Comparison of ENCODE assay signal across 9 cellular contexts in genomic region chr3:49867871-49868321, GRCh38. TPM values are rescaled to one million over a fixed set of nuclear protein-coding genes. Genes with fewer than 3 reads are reported as not detected.
DNase-seq lines count a peak whose midpoint lies in the region; TF ChIP-seq lines count a peak whose summit lies in the region.
"Had no signal": no experiment of that assay in that cellular context is flagged by ENCODE, and none has a peak within 500 bp of the region (broad histone marks: within the 10 kb centered on the region; RNA-seq: fewer than 3 reads in every experiment).

No MANE protein-coding gene starts in this region.

- H3K27me3 ChIP-seq in breast epithelium (peaks cover 3 to 22% of the 10 kb centered on the region in 2 donors), SK-N-SH (ENCODE audit: insufficient read depth) (peaks cover 41% of the 10 kb centered on the region)

- no peak overlapping the region for H3K9ac ChIP-seq in SK-N-SH

- intact Hi-C loops in MCF 10A (cut with micrococcal nuclease), result no loop called here
- intact Hi-C loops in breast epithelium (cut with DNase I; ENCODE audit: low total_unique reads), result loop anchor here (2.0 to 10.0 kb wide), 2 partner anchors 319 to 1863 kb away; no protein-coding TSS in a partner anchor

- H3K36me3 ChIP-seq in breast epithelium (no peaks in the 10 kb centered on the region), SK-N-SH (replicated peaks in 1 of 2; ENCODE audit: control insufficient read depth in 1 of 2, insufficient read depth in 2 of 2, low read length in 1 of 2) (no peaks in the 10 kb centered on the region)

- H3F3A ChIP-seq in SK-N-SH (replicated peaks; ENCODE audit: insufficient read depth), result no peaks in the 10 kb centered on the region

- H3K4me1 ChIP-seq in breast epithelium (peaks cover 0 to 6% of the 10 kb centered on the region in 2 donors), SK-N-SH (ENCODE audit: control insufficient read depth in 1 of 2, insufficient read depth in 2 of 2, low read depth in 1 of 2, low read length in 1 of 2) (peaks cover 0 to 35% of the 10 kb centered on the region in 2 experiments; a peak in 1 of 4 replicates)

- H3K27ac Mint-ChIP-seq in MCF 10A (ENCODE audit: low read depth, unreplicated experiment), result no peak overlapping the region
- H3K27ac Mint-ChIP-seq: T-helper 1 cell treated with Interleukin-12 subunit alpha and Interleukin-12 subunit beta and Interleukin-4 antibody, amounts not matched to agents 30 μg/mL and 1 μg/mL, for 36 hours had no signal

- H3K79me2 ChIP-seq in SK-N-SH (ENCODE audit: insufficient read depth), result no peaks in the 10 kb centered on the region

- WGBS in SK-N-SH (ENCODE audit: low lambda C conversion rate), result 75% methylated on average over 5 of the region's 7 CpGs

- no peak overlapping the region for H3K4me3 ChIP-seq in breast epithelium
- no peak overlapping the region for H3K4me3 ChIP-seq in SK-N-SH (ENCODE audit: low read depth in 2 of 2, low read length in 1 of 2)

- H3K9me3 Mint-ChIP-seq in MCF 10A (ENCODE audit: unreplicated experiment), result no peaks in the 10 kb centered on the region
- H3K9me3 Mint-ChIP-seq: T-helper 1 cell treated with Interleukin-12 subunit alpha and Interleukin-12 subunit beta and Interleukin-4 antibody, amounts not matched to agents 30 μg/mL and 1 μg/mL, for 36 hours had no signal

- H3K27ac ChIP-seq in breast epithelium (no peak overlapping the region), SK-N-SH (ENCODE audit: low read depth in 2 of 2, low read length in 1 of 2) (no peak overlapping the region), temporal lobe (ENCODE audit: low read depth, low read length) (peak overlapping the region; percentile 38)

- H3K4me1 Mint-ChIP-seq in MCF 10A (ENCODE audit: insufficient read depth, unreplicated experiment), result no peaks in the 10 kb centered on the region

- H3K9me3 ChIP-seq in breast epithelium (no peaks in the 10 kb centered on the region), SK-N-SH (no peaks in the 10 kb centered on the region)

- H3K4me3 Mint-ChIP-seq in MCF 10A (ENCODE audit: unreplicated experiment), result no peak overlapping the region

- H3K36me3 Mint-ChIP-seq in MCF 10A (ENCODE audit: insufficient read depth, unreplicated experiment), result no peaks in the 10 kb centered on the region

- H3K4me2 ChIP-seq in SK-N-SH, result no peak overlapping the region

- H2AFZ ChIP-seq in SK-N-SH (ENCODE audit: low read depth), result no peak overlapping the region

- TF ChIP-seq CTCF in MCF 10A (IDR thresholded peaks at IDR 0.05; ENCODE audit: unreplicated experiment) (no peak), breast epithelium (IDR thresholded peaks at IDR 0.05) (no peak), SK-N-SH (IDR thresholded peaks at IDR 0.05) (no peak)

- TF ChIP-seq RAD21 in SK-N-SH (IDR thresholded peaks at IDR 0.05; ENCODE audit: low read length), result no peak

- no peak for TF ChIP-seq POLR2A in breast epithelium (IDR thresholded peaks at IDR 0.05)

- no peak for TF ChIP-seq EP300 in SK-N-SH (IDR thresholded peaks at IDR 0.05; ENCODE audit: borderline replicate concordance in 1 of 2, low read depth in 1 of 2, low read length in 1 of 2)

- BruUV-seq in MCF 10A (replicated peaks; lab: Mats Ljungman, UMichigan), result no TSS peak

- POLR2A ChIA-PET in MCF 10A (lab: Yijun Ruan, JAX) (interaction anchor here (2.0 kb wide), 1 partner anchor 64 kb away, joined by 4 read pairs; the partner anchor contains the start of gene INKA1), SK-N-SH (lab: Yijun Ruan, JAX) (no interaction called here)

- DNase-seq in MCF 10A (ENCODE audit: unreplicated experiment), result peak; percentile 40
- no peak for DNase-seq in breast epithelium (ENCODE audit: low spot score in 2 of 2)
- no peak for DNase-seq in SK-N-SH
- peak; percentile 37 for DNase-seq in fibroblast of peridontal ligament (ENCODE audit: extremely low read depth)
- no peak for DNase-seq in NCI-H2081 (lab: John Stamatoyannopoulos, UW)
- no peak for DNase-seq in midbrain (lab: John Stamatoyannopoulos, UW)
- DNase-seq in activated CD8-positive, alpha-beta memory T cell treated with anti-CD3 and anti-CD28 coated beads, Interleukin-2, amount 50 U/mL, for 4 hours, result no peak

- no peaks in the 10 kb centered on the region for H4K20me1 ChIP-seq in SK-N-SH (ENCODE audit: insufficient read depth)

- CTCF ChIA-PET in MCF 10A (lab: Yijun Ruan, JAX) (interaction anchor here (0.6 to 2.1 kb wide), 3 partner anchors 21 to 35 kb away, joined by 3 to 5 read pairs (median 4); no protein-coding TSS in a partner anchor), SK-N-SH (lab: Yijun Ruan, JAX) (interaction anchor here (1.4 to 4.7 kb wide), 3 partner anchors 11 to 65 kb away, joined by 3 to 15 read pairs (median 3); partner anchors contain the start of gene INKA1)

- no peaks in the 10 kb centered on the region for H3K9me2 ChIP-seq in SK-N-SH

- H3K27me3 Mint-ChIP-seq in MCF 10A (ENCODE audit: insufficient read depth, unreplicated experiment), result peaks cover 16% of the 10 kb centered on the region

TF ChIP-seq in SK-N-SH, 30 proteins besides CTCF, POLR2A, EP300 and RAD21:
- peak; percentile 97 for TF ChIP-seq REST (IDR thresholded peaks at IDR 0.05; ENCODE audit: low read depth, low read length)
- TF ChIP-seq FOXM1 (IDR thresholded peaks at IDR 0.05; ENCODE audit: low read depth), result no peak
TF ChIP-seq in SK-N-SH: peak in this region for 1.

RNA-seq across cellular contexts. Expression of gene CAMKV, which starts 1.8 kb away (rescaled TPM):
- not detected in 2 replicates for total RNA-seq in MCF 10A (2022)
- total RNA-seq in breast epithelium, result 1 to 10 TPM in 1 of 3 donors, not detected in 2; 1.5 TPM
- polyA plus RNA-seq in SK-N-SH (2012; rRNA removed), result 0.53 and 1.7 TPM in 2 replicates
- polyA plus RNA-seq in SK-N-SH (2012; cell fraction: cytosol; rRNA removed), result 0.51 and 1.9 TPM in 2 replicates
- 4.1 and 6.6 TPM in 2 replicates for polyA plus RNA-seq in SK-N-SH (2012; cell fraction: nucleus; rRNA removed)
- 189 TPM for total RNA-seq in temporal lobe

RNA-seq across cellular contexts. Expression of gene TRAIP, which starts 11.5 kb away (rescaled TPM):
- total RNA-seq in MCF 10A (2022) (7.1 and 9.3 TPM in 2 replicates), breast epithelium (1 to 10 TPM; 1.6 to 2.0 (median 1.9) TPM), temporal lobe (1.7 TPM)
- 8.1 and 12.8 TPM in 2 replicates for polyA plus RNA-seq in SK-N-SH (2012; rRNA removed)
- 4.8 and 7.6 TPM in 2 replicates for polyA plus RNA-seq in SK-N-SH (2012; cell fraction: cytosol; rRNA removed)
- 39.1 and 62.4 TPM in 2 replicates for polyA plus RNA-seq in SK-N-SH (2012; cell fraction: nucleus; rRNA removed)

RNA-seq across cellular contexts. Expression of gene MST1R, which starts 35.8 kb away (rescaled TPM):
- total RNA-seq in MCF 10A (2022), result 66.4 and 103 TPM in 2 replicates
- 10 to 100 TPM in 1 of 3 donors, 1 to 10 TPM in 1, under 1 TPM in 1; 0.16 to 11.9 (median 7.5) TPM for total RNA-seq in breast epithelium
- polyA plus RNA-seq in SK-N-SH (2012; rRNA removed), result 0.23 and 0.36 TPM in 2 replicates
- polyA plus RNA-seq in SK-N-SH (2012; cell fraction: cytosol; rRNA removed), result 0.06 and 0.09 TPM in 2 replicates
- 2.0 and 2.4 TPM in 2 replicates for polyA plus RNA-seq in SK-N-SH (2012; cell fraction: nucleus; rRNA removed)
- total RNA-seq in temporal lobe, result 0.49 TPM

RNA-seq across cellular contexts. Expression of gene UBA7, which starts 54.1 kb away (rescaled TPM):
- 3.8 and 6.6 TPM in 2 replicates for total RNA-seq in MCF 10A (2022)
- total RNA-seq in breast epithelium, result 10 to 100 TPM; 26.4 to 77.4 (median 50.5) TPM
- polyA plus RNA-seq in SK-N-SH (2012; rRNA removed), result 22.6 and 25.8 TPM in 2 replicates
- polyA plus RNA-seq in SK-N-SH (2012; cell fraction: cytosol; rRNA removed), result 2.0 and 3.0 TPM in 2 replicates
- polyA plus RNA-seq in SK-N-SH (2012; cell fraction: nucleus; rRNA removed), result 187 and 223 TPM in 2 replicates
- 3.0 TPM for total RNA-seq in temporal lobe

Comparison
In these comparisons a context has a peak if more than half of its experiments do, and no peak if none do; other contexts are left out.
1. DNase-seq: peak in MCF 10A (single experiment) and fibroblast of peridontal ligament (single experiment); none in breast epithelium (0 of 2), SK-N-SH (single experiment), NCI-H2081 (0 of 2), midbrain (single experiment) and activated CD8-positive, alpha-beta memory T cell treated with anti-CD3 and anti-CD28 coated beads, Interleukin-2, amount 50 U/mL, for 4 hours (single experiment).
2. RNA of gene CAMKV, which starts 1.8 kb away (total RNA-seq): 189 TPM in temporal lobe (single experiment); not detected in MCF 10A and 1.5 TPM in breast epithelium; every median in the first group is over 10 times any median in the second.